Comparison of ENCODE assay signal across 11 cellular contexts in genomic region chr12:103742349-103742784, GRCh38.
DNase-seq lines count a peak whose midpoint lies in the region; ATAC-seq and TF ChIP-seq lines count a peak whose summit lies in the region.
"Had no signal": no experiment of that assay in that cellular context is flagged by ENCODE, and none has a peak within 500 bp of the region (broad histone marks: within the 10 kb centered on the region; RNA-seq: fewer than 3 reads in every experiment).

No MANE protein-coding gene starts in this region.

- H3K27ac ChIP-seq in mammary epithelial cell (ENCODE audit: insufficient read depth, low read depth, low read length) (no peak overlapping the region), mesendoderm (ENCODE audit: low read depth, low read length) (no peak overlapping the region)

- no peak overlapping the region for H2BK120ac ChIP-seq in mesendoderm (ENCODE audit: low read depth, low read length)

- no peak overlapping the region for H2BK5ac ChIP-seq in mesendoderm (ENCODE audit: low read length)

- H4K5ac ChIP-seq in mesendoderm (ENCODE audit: low read length) = no peak overlapping the region

- DNase-seq in DMS79 treated with DMSO at 0.1 percent for 48 hours (lab: John Stamatoyannopoulos, UW) = peak; percentile 79
- peak; percentile 95 for DNase-seq in NCI-H2171 (lab: John Stamatoyannopoulos, UW)
- peak; percentile 39 for DNase-seq in mammary epithelial cell
- DNase-seq in mesendoderm = no peak
- DNase-seq in iPS-NIHi11 (ENCODE audit: low spot score) = no peak
- DNase-seq: activated CD4-positive, alpha-beta T cell treated with anti-CD3 and anti-CD28 coated beads for 1 hour; aorta; stimulated activated naive CD8-positive, alpha-beta T cell treated with anti-CD3 and anti-CD28 coated beads, Interleukin-15, amount 100 ng/mL, for 72 hours had no signal

- no peak overlapping the region for H3K23ac ChIP-seq in mesendoderm (ENCODE audit: low read length)

- H3K79me1 ChIP-seq in mesendoderm (ENCODE audit: low read length) = no peaks in the 10 kb centered on the region

- in situ Hi-C loops in mammary epithelial cell (cut with MboI; ENCODE audit: low sequenced_read_pairs in 2 of 2) = no loop called here

- ATAC-seq in GM18870 (IDR thresholded peaks at IDR 0.05; ENCODE audit: unreplicated experiment) (no peak), GM21825 (IDR thresholded peaks at IDR 0.05; ENCODE audit: unreplicated experiment) (no peak), HG03196 (IDR thresholded peaks at IDR 0.05; ENCODE audit: unreplicated experiment) (no peak)
- ATAC-seq: stimulated activated naive CD8-positive, alpha-beta T cell treated with anti-CD3 and anti-CD28 coated beads, Interleukin-15, amount 100 ng/mL, for 72 hours had no signal

- H3K36me3 ChIP-seq in mammary epithelial cell (ENCODE audit: insufficient read depth, low read length) = no peaks in the 10 kb centered on the region
- H3K36me3 ChIP-seq in mesendoderm (ENCODE audit: control insufficient read depth, insufficient read depth, low read length) = no peaks in the 10 kb centered on the region

- no peaks in the 10 kb centered on the region for H3K9me3 ChIP-seq in mammary epithelial cell (replicated peaks; ENCODE audit: insufficient read depth, low read length)

- peak overlapping the region; percentile 73 for H3K4me2 ChIP-seq in mammary epithelial cell (ENCODE audit: insufficient read depth, low read depth, low read length)
- H3K4me2 ChIP-seq in mesendoderm (ENCODE audit: low read length) = no peak overlapping the region

- H4K20me1 ChIP-seq in mammary epithelial cell (ENCODE audit: insufficient read depth, low read length) = no peaks in the 10 kb centered on the region

- H3K4me1 ChIP-seq in mammary epithelial cell (ENCODE audit: insufficient read depth, low read length) = peaks cover 10% of the 10 kb centered on the region
- no peaks in the 10 kb centered on the region for H3K4me1 ChIP-seq in mesendoderm (ENCODE audit: control insufficient read depth, low read depth, low read length)

- no peak overlapping the region for H4K8ac ChIP-seq in mesendoderm (ENCODE audit: low read depth, low read length)

- TF ChIP-seq CTCF in mammary epithelial cell (conservative IDR thresholded peaks at IDR 0.05 in 1 of 2, IDR thresholded peaks at IDR 0.05 in 1 of 2; ENCODE audit: extremely low read depth in 1 of 2, insufficient read depth in 1 of 2, low read depth in 1 of 2, low read length in 2 of 2) = no peak

- no peaks in the 10 kb centered on the region for H3K79me2 ChIP-seq in mammary epithelial cell (ENCODE audit: insufficient read depth, low read length)
- H3K79me2 ChIP-seq in mesendoderm (ENCODE audit: control insufficient read depth, insufficient read depth, low read length) = no peaks in the 10 kb centered on the region

- H3K27me3 ChIP-seq in mammary epithelial cell (ENCODE audit: insufficient read depth, low read length) (no peaks in the 10 kb centered on the region), mesendoderm (ENCODE audit: insufficient read depth, low read length, poor library complexity) (no peaks in the 10 kb centered on the region)

- 6% methylated on average over 14 of the region's 14 CpGs for WGBS in mammary epithelial cell (ENCODE audit: low coverage, missing lambda C conversion rate)
- WGBS in mesendoderm (ENCODE audit: extremely low coverage, insufficient coverage, low lambda C conversion rate) = no CpG with 5 or more reads among the region's 14 CpGs

- H3K4me3 ChIP-seq in mammary epithelial cell (replicated peaks in 1 of 3; ENCODE audit: insufficient read depth in 1 of 3, low read depth in 2 of 3, low read length in 3 of 3) (peak overlapping the region in 2 of 3 experiments; percentile 0 to 24), mesendoderm (ENCODE audit: low read length) (no peak overlapping the region)

- no TSS peak for BruUV-seq in mammary epithelial cell (replicated peaks; lab: Mats Ljungman, UMichigan)

- H2AK5ac ChIP-seq in mesendoderm (ENCODE audit: low read length) = no peak overlapping the region

- H2AFZ ChIP-seq in mammary epithelial cell (ENCODE audit: low read depth, low read length) = peak overlapping the region; percentile 81

- H3K9ac ChIP-seq in mammary epithelial cell (ENCODE audit: insufficient read depth, low read length) = no peak overlapping the region
- H3K9ac ChIP-seq in mesendoderm (ENCODE audit: low read length) = no peak overlapping the region

- intact Hi-C loops in mammary epithelial cell (cut with micrococcal nuclease) = no loop called here

- no peak overlapping the region for H3K18ac ChIP-seq in mesendoderm (ENCODE audit: low read length)

- H3K4ac ChIP-seq in mesendoderm (ENCODE audit: low read depth, low read length) = no peak overlapping the region

- dilution Hi-C loops in mammary epithelial cell (cut with HindIII; ENCODE audit: low sequenced_read_pairs) = no loop called here

- CTCF ChIA-PET in mammary epithelial cell (lab: Charles Lee; ENCODE audit: low non-redundant PET) = no interaction called here

- H3K56ac ChIP-seq in mesendoderm (ENCODE audit: low read length) = peak overlapping the region; percentile 25

- no peak overlapping the region for H2BK15ac ChIP-seq in mesendoderm (replicated peaks; ENCODE audit: low read depth)

Comparison
In these comparisons a context has a peak if more than half of its experiments do, and no peak if none do; other contexts are left out.
1. DNase-seq: peak in DMS79 treated with DMSO at 0.1 percent for 48 hours (single experiment), NCI-H2171 (single experiment) and mammary epithelial cell (single experiment); none in mesendoderm (single experiment) and iPS-NIHi11 (single experiment).